In the genomic region with DNA sequence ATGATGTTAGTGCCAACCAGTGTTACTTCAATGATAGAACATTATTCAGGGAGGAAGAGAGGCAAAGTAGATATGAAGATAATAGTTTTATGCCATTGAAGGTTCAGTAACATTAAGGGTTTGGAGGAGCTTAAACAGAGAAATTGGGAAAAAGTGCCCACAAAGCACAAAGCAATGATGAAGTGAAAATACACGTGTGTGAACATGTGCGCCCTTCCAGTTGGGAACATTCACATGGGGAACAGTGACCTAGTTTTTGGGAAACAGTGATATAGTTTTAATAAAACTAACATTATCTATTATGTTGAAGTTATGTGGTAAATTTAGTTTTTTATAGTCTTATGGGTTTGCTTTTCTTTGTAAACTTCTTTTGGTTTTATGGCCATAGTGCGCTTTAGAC, we compare ENCODE assay signal across 15 cellular contexts.
DNase-seq lines count a peak whose midpoint lies in the region; ATAC-seq and TF ChIP-seq lines count a peak whose summit lies in the region.
"Had no signal": no experiment of that assay in that cellular context is flagged by ENCODE, and none has a peak within 500 bp of the region (broad histone marks: within the 10 kb centered on the region; RNA-seq: fewer than 3 reads in every experiment).

No MANE protein-coding gene starts in this region.

- H3K79me2 ChIP-seq in smooth muscle cell (ENCODE audit: low read depth): no peaks in the 10 kb centered on the region

- H3K27me3 ChIP-seq in smooth muscle cell (ENCODE audit: low read depth): no peaks in the 10 kb centered on the region
- H3K27me3 ChIP-seq: BLaER1 treated with 17β-estradiol and CSF1 and Interleukin-3, amounts not matched to agents 10 nM and 100 nM had no signal

- no peaks in the 10 kb centered on the region for H4K20me1 ChIP-seq in smooth muscle cell (ENCODE audit: low read depth)
- H4K20me1 ChIP-seq: BLaER1 treated with 17β-estradiol and CSF1 and Interleukin-3, amounts not matched to agents 10 nM and 100 nM had no signal

- no peak overlapping the region for H2AFZ ChIP-seq in smooth muscle cell (ENCODE audit: low read depth)

- no peak for ATAC-seq in HG03196 (IDR thresholded peaks at IDR 0.05; ENCODE audit: unreplicated experiment)
- ATAC-seq: A549; CD8-positive, alpha-beta T cell had no signal

- H3K4me1 ChIP-seq in smooth muscle cell (ENCODE audit: low read depth): no peaks in the 10 kb centered on the region
- H3K4me1 ChIP-seq: A549; BLaER1 treated with 17β-estradiol and CSF1 and Interleukin-3, amounts not matched to agents 10 nM and 100 nM; Caco-2 had no signal

- H3K4me3 ChIP-seq in smooth muscle cell: no peak overlapping the region
- H3K4me3 ChIP-seq: A549; BLaER1 treated with 17β-estradiol and CSF1 and Interleukin-3, amounts not matched to agents 10 nM and 100 nM had no signal

- peak; percentile 69 for DNase-seq in NCI-H2171 treated with DMSO at 0.1 percent for 48 hours (lab: John Stamatoyannopoulos, UW)
- DNase-seq in NCI-H2171 (lab: John Stamatoyannopoulos, UW): no peak
- no peak for DNase-seq in smooth muscle cell (lab: John Stamatoyannopoulos, UW; ENCODE audit: unreplicated experiment)
- DNase-seq: AML-193; Caco-2; Calu3; CD4-positive, alpha-beta T cell; CD8-positive, alpha-beta T cell; GF-D8 had no signal

- WGBS in smooth muscle cell (ENCODE audit: low lambda C conversion rate): 99% methylated on average over 3 of the region's 3 CpGs

- H3K9ac ChIP-seq in smooth muscle cell (ENCODE audit: low read depth): no peak overlapping the region
- H3K9ac ChIP-seq: BLaER1 treated with 17β-estradiol and CSF1 and Interleukin-3, amounts not matched to agents 10 nM and 100 nM had no signal

- no peaks in the 10 kb centered on the region for H3K9me3 ChIP-seq in smooth muscle cell (replicated peaks; ENCODE audit: low read depth)
- H3K9me3 ChIP-seq: A549; BLaER1 treated with 17β-estradiol and CSF1 and Interleukin-3, amounts not matched to agents 10 nM and 100 nM; Caco-2 had no signal

- H3K27ac ChIP-seq in VCaP (peak overlapping the region; percentile 35; the same call in 1 of the 2 replicates), smooth muscle cell (ENCODE audit: low read depth) (peak overlapping the region; percentile 70)
- H3K27ac ChIP-seq: 22Rv1; A549; BLaER1 treated with 17β-estradiol and CSF1 and Interleukin-3, amounts not matched to agents 10 nM and 100 nM; C4-2B had no signal

- H3F3A ChIP-seq in smooth muscle cell (ENCODE audit: low read depth): no peaks in the 10 kb centered on the region

- H3K4me2 ChIP-seq in smooth muscle cell: no peak overlapping the region
- H3K4me2 ChIP-seq: A549; BLaER1 treated with 17β-estradiol and CSF1 and Interleukin-3, amounts not matched to agents 10 nM and 100 nM had no signal

- TF ChIP-seq CTCF in VCaP (conservative IDR thresholded peaks at IDR 0.05): no peak
- no peak for TF ChIP-seq CTCF in smooth muscle cell (IDR thresholded peaks at IDR 0.05; ENCODE audit: borderline replicate concordance, insufficient read depth, poor library complexity, severe bottlenecking)

- H3K36me3 ChIP-seq in smooth muscle cell (ENCODE audit: low read depth): no peaks in the 10 kb centered on the region
- H3K36me3 ChIP-seq: BLaER1 treated with 17β-estradiol and CSF1 and Interleukin-3, amounts not matched to agents 10 nM and 100 nM had no signal
